ENCODE assay signal across 19 cellular contexts in genomic region chr6:63097222-63097621, GRCh38.
DNase-seq lines count a peak whose midpoint lies in the region; ATAC-seq, FAIRE-seq and TF ChIP-seq lines count a peak whose summit lies in the region.
"Had no signal": no experiment of that assay in that cellular context is flagged by ENCODE, and none has a peak within 500 bp of the region (broad histone marks: within the 10 kb centered on the region; RNA-seq: fewer than 3 reads in every experiment).

No MANE protein-coding gene starts in this region.

- no peaks in the 10 kb centered on the region for H3K4me1 ChIP-seq in esophagus muscularis mucosa
- H3K4me1 ChIP-seq: body of pancreas, Caco-2, right lobe of liver had no signal

- H3K4me1 Mint-ChIP-seq in osteocyte (ENCODE audit: unreplicated experiment): no peaks in the 10 kb centered on the region

- TF ChIP-seq CTCF in osteocyte (IDR thresholded peaks at IDR 0.05): no peak
- no peak for TF ChIP-seq CTCF in esophagus muscularis mucosa (IDR thresholded peaks at IDR 0.05)

- no peak overlapping the region for H3K4me3 Mint-ChIP-seq in osteocyte (ENCODE audit: unreplicated experiment)
- H3K4me3 Mint-ChIP-seq: neural crest cell had no signal

- DNase-seq in GM18507 (ENCODE audit: extremely low spot score, insufficient read length, low read depth) (no peak), osteocyte (ENCODE audit: extremely low spot score, unreplicated experiment) (no peak), esophagus muscularis mucosa (ENCODE audit: extremely low spot score) (no peak), pons (ENCODE audit: low spot score) (no peak)
- DNase-seq: activated gamma-delta T cell treated with Interleukin-2 at 50 U/mL for 16 hours; body of pancreas; Caco-2; effector memory CD4-positive, alpha-beta T cell; foreskin fibroblast; GF-D8; NCI-H1694 treated with DMSO at 0.1 percent for 48 hours; NCI-H82; right lobe of liver; stimulated activated CD4-positive, alpha-beta T cell treated with anti-CD3 and anti-CD28 coated beads, Interleukin-4, amount 100 ng/mL, for 1 hour had no signal

- no peaks in the 10 kb centered on the region for H3K9me3 Mint-ChIP-seq in osteocyte (ENCODE audit: unreplicated experiment)

- H3K9me3 ChIP-seq in esophagus muscularis mucosa: no peaks in the 10 kb centered on the region
- H3K9me3 ChIP-seq: body of pancreas, Caco-2, right lobe of liver had no signal

- H3K36me3 ChIP-seq in esophagus muscularis mucosa: no peaks in the 10 kb centered on the region
- H3K36me3 ChIP-seq: right lobe of liver had no signal

- H3K27ac Mint-ChIP-seq in osteocyte (ENCODE audit: unreplicated experiment): no peak overlapping the region

- intact Hi-C loops in esophagus muscularis mucosa (cut with DNase I): no loop called here

- peak; percentile 53 for ATAC-seq in GM19463 (IDR thresholded peaks at IDR 0.05; ENCODE audit: unreplicated experiment)
- ATAC-seq in HG02798 (IDR thresholded peaks at IDR 0.05; ENCODE audit: poor library complexity, unreplicated experiment): peak; percentile 58
- ATAC-seq in HG03354 (IDR thresholded peaks at IDR 0.05; ENCODE audit: poor library complexity, severe bottlenecking, unreplicated experiment): peak; percentile 79
- ATAC-seq in esophagus mucosa: no peak
- ATAC-seq: body of pancreas, right lobe of liver had no signal

- TF ChIP-seq EP300 in esophagus muscularis mucosa (IDR thresholded peaks at IDR 0.05): no peak

- no peaks in the 10 kb centered on the region for H3K27me3 Mint-ChIP-seq in osteocyte (ENCODE audit: unreplicated experiment)

- no peak overlapping the region for H3K4me3 ChIP-seq in esophagus muscularis mucosa
- H3K4me3 ChIP-seq: body of pancreas, right lobe of liver had no signal

- no peak overlapping the region for H3K27ac ChIP-seq in esophagus muscularis mucosa (replicated peaks in 1 of 4)
- H3K27ac ChIP-seq: body of pancreas, right lobe of liver had no signal

- H3K27me3 ChIP-seq in esophagus muscularis mucosa: no peaks in the 10 kb centered on the region
- H3K27me3 ChIP-seq: body of pancreas, right lobe of liver had no signal

- H3K36me3 Mint-ChIP-seq in osteocyte (ENCODE audit: unreplicated experiment): no peaks in the 10 kb centered on the region

- WGBS in esophagus muscularis mucosa: 0% methylated on average over 1 of the region's 1 CpG

- TF ChIP-seq POLR2A in esophagus muscularis mucosa (IDR thresholded peaks at IDR 0.05; ENCODE audit: low read depth): no peak

- peak; percentile 45 for FAIRE-seq in GM18507 (lab: Jason Lieb, UNC)
